ENCODE assay signal across 2 cellular contexts in genomic region chr12:104039769-104040168, GRCh38. TPM values are rescaled to one million over a fixed set of nuclear protein-coding genes. Genes with fewer than 3 reads are reported as not detected.
"Had no signal": no experiment of that assay in that cellular context is flagged by ENCODE, and none has a peak within 500 bp of the region (broad histone marks: within the 10 kb centered on the region; RNA-seq: fewer than 3 reads in every experiment).

No MANE protein-coding gene starts in this region.

RNA-seq across cellular contexts. Expression of gene GLT8D2, which starts 10.2 kb away (rescaled TPM):
- total RNA-seq: activated naive CD4-positive, alpha-beta T cell treated with anti-CD3 and anti-CD28 coated beads for 36 hours; activated naive CD8-positive, alpha-beta T cell treated with anti-CD3 and anti-CD28 coated beads, Interleukin-2, amount 10 ng/mL, durations not matched to agents 7 days and 5 days had no signal
